ENCODE assay signal across 1 cellular context in the genomic region with DNA sequence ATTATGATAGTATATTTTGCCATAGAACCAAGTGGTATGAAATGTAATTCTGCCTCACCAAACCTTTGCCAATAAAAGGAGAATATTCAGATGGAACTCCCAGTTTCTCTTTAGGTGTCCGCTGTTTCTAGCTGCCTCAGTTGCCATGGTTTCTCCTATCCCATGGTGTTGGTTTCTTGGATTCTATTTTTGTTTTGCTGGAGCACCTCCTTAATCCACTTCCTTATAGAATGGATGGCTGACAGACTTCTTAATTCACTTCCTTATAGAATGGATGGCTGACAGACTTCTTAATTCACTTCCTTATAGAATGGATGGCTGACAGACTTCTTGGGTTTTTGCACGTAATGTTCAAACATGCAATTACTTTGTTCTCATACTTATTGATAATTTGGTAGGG.
TF ChIP-seq lines count a peak whose summit lies in the region.

No MANE protein-coding gene starts in this region.

TF ChIP-seq in K562, 482 proteins besides CTCF, POLR2A, EP300 and RAD21:
- TF ChIP-seq, protein P1, sequence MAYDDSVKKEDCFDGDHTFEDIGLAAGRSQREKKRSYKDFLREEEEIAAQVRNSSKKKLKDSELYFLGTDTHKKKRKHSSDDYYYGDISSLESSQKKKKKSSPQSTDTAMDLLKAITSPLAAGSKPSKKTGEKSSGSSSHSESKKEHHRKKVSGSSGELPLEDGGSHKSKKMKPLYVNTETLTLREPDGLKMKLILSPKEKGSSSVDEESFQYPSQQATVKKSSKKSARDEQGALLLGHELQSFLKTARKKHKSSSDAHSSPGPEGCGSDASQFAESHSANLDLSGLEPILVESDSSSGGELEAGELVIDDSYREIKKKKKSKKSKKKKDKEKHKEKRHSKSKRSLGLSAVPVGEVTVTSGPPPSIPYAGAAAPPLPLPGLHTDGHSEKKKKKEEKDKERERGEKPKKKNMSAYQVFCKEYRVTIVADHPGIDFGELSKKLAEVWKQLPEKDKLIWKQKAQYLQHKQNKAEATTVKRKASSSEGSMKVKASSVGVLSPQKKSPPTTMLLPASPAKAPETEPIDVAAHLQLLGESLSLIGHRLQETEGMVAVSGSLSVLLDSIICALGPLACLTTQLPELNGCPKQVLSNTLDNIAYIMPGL (CRISPR knock-in tag; IDR thresholded peaks at IDR 0.05): no peak
- TF ChIP-seq SUPT5H (IDR thresholded peaks at IDR 0.05): no peak
- no peak for TF ChIP-seq CLOCK (CRISPR knock-in tag; IDR thresholded peaks at IDR 0.05; ENCODE audit: borderline replicate concordance)
- TF ChIP-seq RFX1 (IDR thresholded peaks at IDR 0.05): 0 out of 2 replicates have a peak, but pooled peaks have one; percentile 13
- no peak for TF ChIP-seq GTF2A2 (tag; IDR thresholded peaks at IDR 0.05)
- no peak for TF ChIP-seq ZNF239 (CRISPR knock-in tag; IDR thresholded peaks at IDR 0.05)
- no peak for TF ChIP-seq CHD1 (IDR thresholded peaks at IDR 0.05; ENCODE audit: low read length)
- no peak for TF ChIP-seq PHTF2 (CRISPR knock-in tag; IDR thresholded peaks at IDR 0.05)
- TF ChIP-seq SP2 (IDR thresholded peaks at IDR 0.05; ENCODE audit: extremely low read depth, low read depth, low read length, poor library complexity, severe bottlenecking): no peak
- no peak for TF ChIP-seq MYNN (IDR thresholded peaks at IDR 0.05)
- TF ChIP-seq MYNN (CRISPR knock-in tag; IDR thresholded peaks at IDR 0.05): no peak
- TF ChIP-seq ZBTB34 (CRISPR knock-in tag; IDR thresholded peaks at IDR 0.05): no peak
- no peak for TF ChIP-seq ZBTB49 (CRISPR knock-in tag; IDR thresholded peaks at IDR 0.05; ENCODE audit: borderline replicate concordance)
- peak; percentile 81 for TF ChIP-seq ZNF507 (tag; conservative IDR thresholded peaks at IDR 0.05)
- TF ChIP-seq, protein P2, sequence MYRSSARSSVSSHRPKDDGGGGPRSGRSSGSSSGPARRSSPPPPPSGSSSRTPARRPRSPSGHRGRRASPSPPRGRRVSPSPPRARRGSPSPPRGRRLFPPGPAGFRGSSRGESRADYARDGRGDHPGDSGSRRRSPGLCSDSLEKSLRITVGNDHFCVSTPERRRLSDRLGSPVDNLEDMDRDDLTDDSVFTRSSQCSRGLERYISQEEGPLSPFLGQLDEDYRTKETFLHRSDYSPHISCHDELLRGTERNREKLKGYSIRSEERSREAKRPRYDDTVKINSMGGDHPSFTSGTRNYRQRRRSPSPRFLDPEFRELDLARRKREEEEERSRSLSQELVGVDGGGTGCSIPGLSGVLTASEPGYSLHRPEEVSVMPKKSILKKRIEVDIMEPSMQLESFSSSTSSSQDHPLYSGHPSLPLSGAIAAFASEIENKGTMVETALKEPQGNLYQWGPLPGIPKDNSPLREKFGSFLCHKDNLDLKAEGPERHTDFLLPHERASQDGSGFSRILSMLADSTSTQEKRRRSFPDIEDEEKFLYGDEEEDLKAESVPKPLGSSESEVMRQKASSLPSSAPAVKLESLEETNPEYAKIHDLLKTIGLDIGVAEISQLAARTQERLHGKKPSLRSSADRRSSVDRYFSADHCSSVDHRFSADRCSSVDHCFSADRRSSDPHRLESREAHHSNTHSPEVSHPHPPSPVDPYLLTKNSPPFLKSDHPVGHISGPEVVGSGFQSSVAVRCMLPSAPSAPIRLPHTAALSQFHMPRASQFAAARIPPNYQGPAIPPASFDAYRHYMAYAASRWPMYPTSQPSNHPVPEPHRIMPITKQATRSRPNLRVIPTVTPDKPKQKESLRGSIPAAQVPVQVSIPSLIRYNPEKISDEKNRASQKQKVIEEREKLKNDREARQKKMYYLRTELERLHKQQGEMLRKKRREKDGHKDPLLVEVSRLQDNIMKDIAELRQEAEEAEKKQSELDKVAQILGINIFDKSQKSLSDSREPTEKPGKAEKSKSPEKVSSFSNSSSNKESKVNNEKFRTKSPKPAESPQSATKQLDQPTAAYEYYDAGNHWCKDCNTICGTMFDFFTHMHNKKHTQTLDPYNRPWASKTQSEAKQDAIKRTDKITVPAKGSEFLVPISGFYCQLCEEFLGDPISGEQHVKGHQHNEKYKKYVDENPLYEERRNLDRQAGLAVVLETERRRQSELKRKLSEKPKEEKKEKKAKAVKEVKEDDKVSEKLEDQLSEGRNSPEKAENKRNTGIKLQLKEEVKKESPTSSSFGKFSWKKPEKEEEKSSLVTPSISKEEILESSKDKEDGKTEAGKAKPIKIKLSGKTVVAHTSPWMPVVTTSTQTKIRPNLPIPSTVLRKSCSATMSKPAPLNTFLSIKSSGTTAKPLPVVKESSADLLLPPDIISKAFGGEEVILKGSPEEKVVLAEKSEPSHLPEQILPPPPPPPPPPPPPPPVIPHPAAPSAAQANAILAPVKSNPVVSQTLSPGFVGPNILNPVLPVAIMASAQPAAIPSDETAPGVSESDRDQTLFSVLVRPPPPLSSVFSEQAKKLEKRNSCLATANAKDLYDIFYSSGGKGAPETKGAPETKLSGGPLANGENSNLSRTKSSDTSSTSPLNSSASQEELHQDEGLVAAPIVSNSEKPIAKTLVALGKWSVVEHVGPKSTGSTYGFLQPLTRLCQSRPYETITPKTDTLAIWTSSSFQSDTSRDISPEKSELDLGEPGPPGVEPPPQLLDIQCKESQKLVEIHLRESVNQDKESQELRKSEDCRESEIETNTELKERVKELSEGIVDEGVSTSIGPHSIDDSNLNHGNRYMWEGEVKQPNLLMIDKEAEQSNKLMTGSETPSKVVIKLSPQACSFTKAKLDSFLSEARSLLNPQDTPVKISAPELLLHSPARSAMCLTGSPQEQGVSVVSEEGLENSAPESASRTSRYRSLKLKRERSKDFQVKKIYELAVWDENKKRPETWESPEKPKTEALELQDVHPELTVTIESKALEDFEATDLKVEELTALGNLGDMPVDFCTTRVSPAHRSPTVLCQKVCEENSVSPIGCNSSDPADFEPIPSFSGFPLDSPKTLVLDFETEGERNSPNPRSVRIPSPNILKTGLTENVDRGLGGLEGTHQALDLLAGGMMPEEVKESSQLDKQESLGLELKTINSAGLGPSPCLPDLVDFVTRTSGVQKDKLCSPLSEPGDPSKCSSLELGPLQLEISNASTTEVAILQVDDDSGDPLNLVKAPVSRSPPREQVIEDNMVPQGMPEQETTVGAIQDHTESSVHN (IDR thresholded peaks at IDR 0.05; ENCODE audit: borderline replicate concordance in 1 of 2, low read depth in 1 of 2): no peak
- no peak for TF ChIP-seq THRAP3 (IDR thresholded peaks at IDR 0.05; ENCODE audit: borderline replicate concordance)
- TF ChIP-seq, protein P3, sequence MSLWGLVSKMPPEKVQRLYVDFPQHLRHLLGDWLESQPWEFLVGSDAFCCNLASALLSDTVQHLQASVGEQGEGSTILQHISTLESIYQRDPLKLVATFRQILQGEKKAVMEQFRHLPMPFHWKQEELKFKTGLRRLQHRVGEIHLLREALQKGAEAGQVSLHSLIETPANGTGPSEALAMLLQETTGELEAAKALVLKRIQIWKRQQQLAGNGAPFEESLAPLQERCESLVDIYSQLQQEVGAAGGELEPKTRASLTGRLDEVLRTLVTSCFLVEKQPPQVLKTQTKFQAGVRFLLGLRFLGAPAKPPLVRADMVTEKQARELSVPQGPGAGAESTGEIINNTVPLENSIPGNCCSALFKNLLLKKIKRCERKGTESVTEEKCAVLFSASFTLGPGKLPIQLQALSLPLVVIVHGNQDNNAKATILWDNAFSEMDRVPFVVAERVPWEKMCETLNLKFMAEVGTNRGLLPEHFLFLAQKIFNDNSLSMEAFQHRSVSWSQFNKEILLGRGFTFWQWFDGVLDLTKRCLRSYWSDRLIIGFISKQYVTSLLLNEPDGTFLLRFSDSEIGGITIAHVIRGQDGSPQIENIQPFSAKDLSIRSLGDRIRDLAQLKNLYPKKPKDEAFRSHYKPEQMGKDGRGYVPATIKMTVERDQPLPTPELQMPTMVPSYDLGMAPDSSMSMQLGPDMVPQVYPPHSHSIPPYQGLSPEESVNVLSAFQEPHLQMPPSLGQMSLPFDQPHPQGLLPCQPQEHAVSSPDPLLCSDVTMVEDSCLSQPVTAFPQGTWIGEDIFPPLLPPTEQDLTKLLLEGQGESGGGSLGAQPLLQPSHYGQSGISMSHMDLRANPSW (CRISPR knock-in tag; IDR thresholded peaks at IDR 0.05): no peak
- no peak for TF ChIP-seq NELFE (IDR thresholded peaks at IDR 0.05; ENCODE audit: insufficient read depth, insufficient read length)
